1 cellular context compared by ENCODE assay signal in the genomic region with DNA sequence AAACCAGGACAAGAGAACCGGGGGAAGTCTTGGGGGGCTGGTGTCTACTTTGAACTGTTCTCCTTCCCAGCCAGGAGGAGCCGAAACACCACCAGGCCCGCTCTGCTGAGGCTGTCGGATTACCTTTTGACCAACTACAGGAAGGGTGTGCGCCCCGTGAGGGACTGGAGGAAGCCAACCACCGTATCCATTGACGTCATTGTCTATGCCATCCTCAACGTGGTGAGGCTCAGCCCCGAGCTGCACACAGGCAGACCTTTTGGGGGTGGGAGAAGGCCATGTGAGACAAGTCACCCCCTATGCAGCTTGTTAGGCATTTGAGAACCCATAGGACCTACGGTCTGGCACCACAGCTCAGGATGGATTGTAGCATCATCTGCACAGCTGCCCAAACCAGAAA.
TF ChIP-seq lines count a peak whose summit lies in the region.

No MANE protein-coding gene starts in this region.

TF ChIP-seq in GM12878, 131 proteins besides CTCF, POLR2A, EP300 and RAD21 (continued from another document):
- TF ChIP-seq ZBTB11 (CRISPR knock-in tag; IDR thresholded peaks at IDR 0.05) (no peak), MYC (IDR thresholded peaks at IDR 0.05; ENCODE audit: insufficient read depth, insufficient read length, insufficient replicate concordance, low read length, severe bottlenecking) (no peak), CEBPB (IDR thresholded peaks at IDR 0.05; ENCODE audit: borderline replicate concordance in 1 of 2, low read depth in 2 of 2, low read length in 2 of 2) (no peak), ASH2L (IDR thresholded peaks at IDR 0.05; ENCODE audit: borderline replicate concordance, low read depth) (no peak), RCOR1 (conservative IDR thresholded peaks at IDR 0.05; ENCODE audit: low read depth, low read length) (no peak)
- TF ChIP-seq, protein P1, sequence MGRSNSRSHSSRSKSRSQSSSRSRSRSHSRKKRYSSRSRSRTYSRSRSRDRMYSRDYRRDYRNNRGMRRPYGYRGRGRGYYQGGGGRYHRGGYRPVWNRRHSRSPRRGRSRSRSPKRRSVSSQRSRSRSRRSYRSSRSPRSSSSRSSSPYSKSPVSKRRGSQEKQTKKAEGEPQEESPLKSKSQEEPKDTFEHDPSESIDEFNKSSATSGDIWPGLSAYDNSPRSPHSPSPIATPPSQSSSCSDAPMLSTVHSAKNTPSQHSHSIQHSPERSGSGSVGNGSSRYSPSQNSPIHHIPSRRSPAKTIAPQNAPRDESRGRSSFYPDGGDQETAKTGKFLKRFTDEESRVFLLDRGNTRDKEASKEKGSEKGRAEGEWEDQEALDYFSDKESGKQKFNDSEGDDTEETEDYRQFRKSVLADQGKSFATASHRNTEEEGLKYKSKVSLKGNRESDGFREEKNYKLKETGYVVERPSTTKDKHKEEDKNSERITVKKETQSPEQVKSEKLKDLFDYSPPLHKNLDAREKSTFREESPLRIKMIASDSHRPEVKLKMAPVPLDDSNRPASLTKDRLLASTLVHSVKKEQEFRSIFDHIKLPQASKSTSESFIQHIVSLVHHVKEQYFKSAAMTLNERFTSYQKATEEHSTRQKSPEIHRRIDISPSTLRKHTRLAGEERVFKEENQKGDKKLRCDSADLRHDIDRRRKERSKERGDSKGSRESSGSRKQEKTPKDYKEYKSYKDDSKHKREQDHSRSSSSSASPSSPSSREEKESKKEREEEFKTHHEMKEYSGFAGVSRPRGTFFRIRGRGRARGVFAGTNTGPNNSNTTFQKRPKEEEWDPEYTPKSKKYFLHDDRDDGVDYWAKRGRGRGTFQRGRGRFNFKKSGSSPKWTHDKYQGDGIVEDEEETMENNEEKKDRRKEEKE (IDR thresholded peaks at IDR 0.05), result no peak
